Comparison of ENCODE assay signal across 20 cellular contexts in the genomic region with DNA sequence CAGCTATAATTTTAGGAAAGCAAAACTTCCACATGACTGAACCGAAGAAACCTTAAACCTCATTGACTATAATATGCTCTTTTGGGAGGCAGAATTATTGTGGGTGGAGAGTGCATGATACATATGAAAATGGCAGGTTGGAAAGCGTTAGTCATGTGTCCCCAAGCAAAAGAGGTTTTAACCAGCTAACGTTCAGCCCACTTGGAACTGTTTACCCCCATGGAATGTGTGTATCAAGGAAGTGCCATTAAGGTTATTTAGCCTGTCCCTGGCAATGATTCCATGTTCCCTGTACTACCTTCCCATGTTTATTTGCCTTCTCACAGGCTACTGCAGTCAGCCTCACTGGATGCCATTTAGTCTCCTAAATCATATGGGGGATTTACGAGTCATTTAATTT.
"Had no signal": no experiment of that assay in that cellular context is flagged by ENCODE, and none has a peak within 500 bp of the region (broad histone marks: within the 10 kb centered on the region; RNA-seq: fewer than 3 reads in every experiment).

No MANE protein-coding gene starts in this region.

- H3K9me3 Mint-ChIP-seq: activated CD4-positive, alpha-beta memory T cell treated with anti-CD3 and anti-CD28 coated beads, Interleukin-2, amount 10 ng/mL, durations not matched to agents 7 days and 5 days; activated naive CD4-positive, alpha-beta T cell treated with anti-CD3 and anti-CD28 coated beads, Interleukin-2, amount 50 U/mL, for 72 hours; activated T-cell treated with anti-CD3 and anti-CD28 coated beads, Interleukin-2, amount 50 U/mL, for 4 hours; central memory CD8-positive, alpha-beta T cell; memory B cell; naive thymus-derived CD4-positive, alpha-beta T cell; stimulated activated memory B cell treated with anti-CD40 and anti-IgM and Interleukin-4, amounts not matched to agents 10 μg/mL and 1 μg/mL and 100 μg/mL, for 72 hours; WTC11 had no signal

- DNase-seq: activated CD4-positive, alpha-beta memory T cell treated with anti-CD3 and anti-CD28 coated beads, Interleukin-2, amount 10 ng/mL, durations not matched to agents 7 days and 5 days; activated CD4-positive, alpha-beta T cell treated with anti-CD3 and anti-CD28 coated beads for 4 hours; activated effector memory CD4-positive, alpha-beta T cell treated with anti-CD3 and anti-CD28 coated beads, Interleukin-2, amount 50 U/mL, for 16 hours; activated T-cell treated with anti-CD3 and anti-CD28 coated beads, Interleukin-2, amount 50 U/mL, for 4 hours; amygdala; body of pancreas; islet precursor cell; left lung; mucosa of descending colon; naive thymus-derived CD4-positive, alpha-beta T cell; ovary; stimulated activated CD4-positive, alpha-beta T cell treated with anti-CD3 and anti-CD28 coated beads, Interleukin-2, amount 100 ng/mL, for 48 hours; transverse colon had no signal

- H3K36me3 ChIP-seq: ovary had no signal

- H3K36me3 Mint-ChIP-seq: activated naive CD4-positive, alpha-beta T cell treated with anti-CD3 and anti-CD28 coated beads, Interleukin-2, amount 50 U/mL, for 72 hours; memory B cell; naive thymus-derived CD4-positive, alpha-beta T cell; stimulated activated memory B cell treated with anti-CD40 and anti-IgM and Interleukin-4, amounts not matched to agents 10 μg/mL and 1 μg/mL and 100 μg/mL, for 72 hours had no signal

- H3K27me3 Mint-ChIP-seq: central memory CD8-positive, alpha-beta T cell; memory B cell; stimulated activated memory B cell treated with anti-CD40 and anti-IgM and Interleukin-4, amounts not matched to agents 10 μg/mL and 1 μg/mL and 100 μg/mL, for 72 hours had no signal

- H3K27ac ChIP-seq: body of pancreas, hepatocyte, left lung, ovary, transverse colon had no signal

- H3K27me3 ChIP-seq: body of pancreas, hepatocyte, left lung, ovary, transverse colon had no signal

- H3K27ac Mint-ChIP-seq: activated CD4-positive, alpha-beta memory T cell treated with anti-CD3 and anti-CD28 coated beads, Interleukin-2, amount 10 ng/mL, durations not matched to agents 7 days and 5 days; activated naive CD4-positive, alpha-beta T cell treated with anti-CD3 and anti-CD28 coated beads, Interleukin-2, amount 50 U/mL, for 72 hours; memory B cell; naive thymus-derived CD4-positive, alpha-beta T cell; stimulated activated memory B cell treated with anti-CD40 and anti-IgM and Interleukin-4, amounts not matched to agents 10 μg/mL and 1 μg/mL and 100 μg/mL, for 72 hours; WTC11 had no signal

- H3K4me1 ChIP-seq: body of pancreas, left lung, transverse colon had no signal

- H3K9me3 ChIP-seq: body of pancreas, left lung, mucosa of descending colon, ovary, transverse colon had no signal

- H3K4me1 Mint-ChIP-seq: activated CD4-positive, alpha-beta memory T cell treated with anti-CD3 and anti-CD28 coated beads, Interleukin-2, amount 10 ng/mL, durations not matched to agents 7 days and 5 days; central memory CD8-positive, alpha-beta T cell; memory B cell; naive thymus-derived CD4-positive, alpha-beta T cell; WTC11 had no signal

- H3K4me3 Mint-ChIP-seq: activated CD4-positive, alpha-beta memory T cell treated with anti-CD3 and anti-CD28 coated beads, Interleukin-2, amount 10 ng/mL, durations not matched to agents 7 days and 5 days; activated T-cell treated with anti-CD3 and anti-CD28 coated beads, Interleukin-2, amount 50 U/mL, for 4 hours; central memory CD8-positive, alpha-beta T cell; memory B cell; naive thymus-derived CD4-positive, alpha-beta T cell; stimulated activated memory B cell treated with anti-CD40 and anti-IgM and Interleukin-4, amounts not matched to agents 10 μg/mL and 1 μg/mL and 100 μg/mL, for 72 hours; WTC11 had no signal

- H3K4me3 ChIP-seq: body of pancreas, coronary artery, hepatocyte, left lung, mucosa of descending colon, ovary, transverse colon had no signal

- ATAC-seq: activated naive CD4-positive, alpha-beta T cell treated with anti-CD3 and anti-CD28 coated beads, Interleukin-2, amount 50 U/mL, for 72 hours; activated T-cell treated with anti-CD3 and anti-CD28 coated beads, Interleukin-2, amount 50 U/mL, for 4 hours; body of pancreas; left lung; mucosa of descending colon; naive thymus-derived CD4-positive, alpha-beta T cell; stimulated activated memory B cell treated with anti-CD40 and anti-IgM and Interleukin-4, amounts not matched to agents 10 μg/mL and 1 μg/mL and 100 μg/mL, for 72 hours; WTC11 had no signal
